14 cellular contexts compared by ENCODE assay signal in the genomic region with DNA sequence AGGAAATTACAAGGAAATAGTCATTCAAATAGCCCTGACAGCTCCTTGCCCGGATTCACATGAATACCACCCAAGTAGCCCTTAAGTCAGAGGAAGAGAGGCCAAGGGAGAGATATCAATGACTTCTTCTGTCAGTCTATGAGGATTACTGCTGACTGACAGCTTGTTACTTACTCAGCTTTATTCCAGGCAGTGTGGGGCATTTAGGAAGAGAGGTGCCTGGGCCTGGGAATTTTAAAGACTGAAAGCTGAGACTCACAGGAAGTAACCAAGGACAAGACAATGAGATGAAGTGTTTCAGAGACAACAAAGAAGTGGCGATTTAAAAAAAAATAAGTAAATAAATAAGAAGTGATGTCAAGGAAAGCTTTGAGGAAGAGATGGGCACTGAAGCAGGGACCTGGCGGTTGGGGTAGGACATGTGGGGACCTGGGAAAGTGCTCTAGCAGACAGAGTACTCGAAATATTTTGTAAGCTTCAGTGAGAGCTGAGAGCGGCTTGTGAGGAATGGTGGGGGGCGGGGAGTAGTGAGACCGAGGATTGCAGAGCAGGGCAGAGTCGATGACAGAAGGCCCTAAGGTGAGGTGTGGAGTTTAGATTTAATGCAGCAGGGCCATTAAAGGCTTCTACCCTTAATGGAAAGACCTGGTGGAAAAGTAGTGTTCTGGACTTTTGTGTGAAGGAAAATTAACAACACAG. TPM values are rescaled to one million over a fixed set of nuclear protein-coding genes. Genes with fewer than 3 reads are reported as not detected.
DNase-seq lines count a peak whose midpoint lies in the region; FAIRE-seq and TF ChIP-seq lines count a peak whose summit lies in the region.
"Had no signal": no experiment of that assay in that cellular context is flagged by ENCODE, and none has a peak within 500 bp of the region (broad histone marks: within the 10 kb centered on the region; RNA-seq: fewer than 3 reads in every experiment).

No MANE protein-coding gene starts in this region.

- H3K23me2 ChIP-seq in H9 (ENCODE audit: insufficient read length, low read depth, low read length, poor library complexity, severe bottlenecking): no peaks in the 10 kb centered on the region

- no peak overlapping the region for H2BK20ac ChIP-seq in H9 (ENCODE audit: low read depth, low read length, poor library complexity, severe bottlenecking)

- dilution Hi-C loops in endothelial cell of umbilical vein (cut with MboI; ENCODE audit: extremely low pct_ligation_motif_present, low sequenced_read_pairs): loop anchor here (25.0 kb wide), 1 partner anchor 171 kb away; a partner anchor contains a TSS

- no TSS peak for BruUV-seq in endothelial cell of umbilical vein (replicated peaks; lab: Mats Ljungman, UMichigan)

- peak overlapping the region; percentile 53 for H2BK12ac ChIP-seq in H9 (ENCODE audit: insufficient read length, low read depth, low read length)

- no peaks in the 10 kb centered on the region for H3K36me3 ChIP-seq in endothelial cell of umbilical vein (ENCODE audit: control insufficient read depth in 2 of 2, extremely low read depth in 1 of 2, insufficient read depth in 2 of 2, low read length in 2 of 2)

- no peak overlapping the region for H4K91ac ChIP-seq in H9 (ENCODE audit: insufficient read length, low read depth, low read length)

- H3K79me2 ChIP-seq in H9 (ENCODE audit: insufficient read depth, low read length): no peaks in the 10 kb centered on the region
- H3K79me2 ChIP-seq in endothelial cell of umbilical vein (ENCODE audit: control insufficient read depth, insufficient read depth, low read length): peaks cover 11% of the 10 kb centered on the region

- no peaks in the 10 kb centered on the region for H3K79me1 ChIP-seq in H9 (ENCODE audit: insufficient read depth, low read depth, low read length, poor library complexity, severe bottlenecking)

- H3K4me1 ChIP-seq in H9 (ENCODE audit: insufficient read depth, low read length): peaks cover 24% of the 10 kb centered on the region
- H3K4me1 ChIP-seq in endothelial cell of umbilical vein (ENCODE audit: control insufficient read depth, extremely low read depth, insufficient read depth, low read length): peaks cover under 1% of the 10 kb centered on the region

- intact Hi-C loops in endothelial cell of umbilical vein (cut with micrococcal nuclease): no loop called here

- no peaks in the 10 kb centered on the region for H3K27me3 ChIP-seq in H9 (ENCODE audit: insufficient read depth, low read length)
- no peaks in the 10 kb centered on the region for H3K27me3 ChIP-seq in endothelial cell of umbilical vein (ENCODE audit: control insufficient read depth in 2 of 2, insufficient read depth in 2 of 2, low read length in 2 of 2)
- H3K27me3 ChIP-seq: dorsolateral prefrontal cortex had no signal

- peaks cover 38% of the 10 kb centered on the region in 2 experiments for H3K4me1 Mint-ChIP-seq in H9
- peaks cover 11% of the 10 kb centered on the region for H3K4me1 Mint-ChIP-seq in nephron progenitor cell
- H3K4me1 Mint-ChIP-seq in T-helper 2 cell treated with Interferon-gamma antibody and Interleukin-4, amounts not matched to agents 5 μg/mL and 100 μg/mL, for 36 hours (ENCODE audit: low read depth): peaks cover 9% of the 10 kb centered on the region

- H2BK120ac ChIP-seq in H9 (ENCODE audit: low read depth, low read length, poor library complexity, severe bottlenecking): peak overlapping the region; percentile 94

- DNase-seq in H9 (peak; percentile 68), NOMO-1 (lab: John Stamatoyannopoulos, UW; ENCODE audit: unreplicated experiment in 2 of 2) (peak; percentile 41 to 63), endothelial cell of umbilical vein (ENCODE audit: low read depth, low spot score) (no peak), nephron progenitor cell (peak; percentile 45), CD1c-positive myeloid dendritic cell (ENCODE audit: extremely low spot score) (no peak), NCI-H1694 (lab: John Stamatoyannopoulos, UW) (no peak)
- no peak for DNase-seq in T-helper 2 cell treated with Interferon-gamma antibody and Interleukin-4, amounts not matched to agents 5 μg/mL and 100 μg/mL, for 36 hours (ENCODE audit: low spot score)
- no peak for DNase-seq in activated T-cell treated with anti-CD3 and anti-CD28 coated beads, Interleukin-2, amount 50 U/mL, for 1 hour
- DNase-seq: activated naive CD8-positive, alpha-beta T cell treated with anti-CD3 and anti-CD28 coated beads, Interleukin-2, amount 50 U/mL, for 24 hours; dorsolateral prefrontal cortex; GDM1; NCI-H146 had no signal

- no peaks in the 10 kb centered on the region for H3K9me1 ChIP-seq in endothelial cell of umbilical vein (replicated peaks; ENCODE audit: control insufficient read depth, extremely low read depth, insufficient read depth, low read length)

- peak overlapping the region; percentile 81; the same call in 1 of the 2 replicates for H3K14ac ChIP-seq in H9 (ENCODE audit: insufficient read depth, low read length)

- H2AFZ ChIP-seq in H9 (ENCODE audit: low read length) (no peak overlapping the region), endothelial cell of umbilical vein (ENCODE audit: low read depth, low read length) (no peak overlapping the region)

- TF ChIP-seq CTCF in H9 (conservative IDR thresholded peaks at IDR 0.05) (no peak), endothelial cell of umbilical vein (IDR thresholded peaks at IDR 0.05; ENCODE audit: extremely low read depth in 1 of 2, insufficient read depth in 1 of 2, low read depth in 1 of 2, low read length in 2 of 2) (no peak), nephron progenitor cell (IDR thresholded peaks at IDR 0.05) (no peak)

- H2BK15ac ChIP-seq in H9 (ENCODE audit: low read depth, low read length): no peak overlapping the region

- peak overlapping the region; percentile 92 for H3T11ph ChIP-seq in H9 (ENCODE audit: low read length)

- peak; percentile 48 for FAIRE-seq in endothelial cell of umbilical vein (lab: Jason Lieb, UNC)

- CTCF ChIA-PET in endothelial cell of umbilical vein (lab: Charles Lee): interaction anchor here (0.8 to 13.7 kb wide), 9 partner anchors 8 to 282 kb away, joined by 3 to 965 read pairs (median 5); a partner anchor contains a TSS

- H3K27ac Mint-ChIP-seq in H9 (no peak overlapping the region), nephron progenitor cell (no peak overlapping the region)
- no peak overlapping the region for H3K27ac Mint-ChIP-seq in T-helper 2 cell treated with Interferon-gamma antibody and Interleukin-4, amounts not matched to agents 5 μg/mL and 100 μg/mL, for 36 hours
- H3K27ac Mint-ChIP-seq: activated naive CD8-positive, alpha-beta T cell treated with anti-CD3 and anti-CD28 coated beads, Interleukin-2, amount 50 U/mL, for 24 hours; B cell; stimulated activated naive CD8-positive, alpha-beta T cell treated with anti-CD3 and anti-CD28 coated beads, Interleukin-15, Interleukin-2, amounts not matched to agents 100 ng/mL and 50 ng/mL, for 24 hours had no signal

- H2AK5ac ChIP-seq in H9 (ENCODE audit: insufficient read length, low read length): no peak overlapping the region

- peak overlapping the region; percentile 63 for H3K4me2 ChIP-seq in H9 (ENCODE audit: insufficient read depth, insufficient read length, low read length)
- no peak overlapping the region for H3K4me2 ChIP-seq in endothelial cell of umbilical vein (ENCODE audit: insufficient read depth, low read length)

- no peaks in the 10 kb centered on the region for H3K36me3 Mint-ChIP-seq in H9 (ENCODE audit: insufficient read depth in 1 of 3, low read depth in 3 of 3)
- H3K36me3 Mint-ChIP-seq in nephron progenitor cell (ENCODE audit: low read depth): no peaks in the 10 kb centered on the region
- H3K36me3 Mint-ChIP-seq in T-helper 2 cell treated with Interferon-gamma antibody and Interleukin-4, amounts not matched to agents 5 μg/mL and 100 μg/mL, for 36 hours (ENCODE audit: low read depth): no peaks in the 10 kb centered on the region

- peak overlapping the region; percentile 77 for H3K18ac ChIP-seq in H9 (ENCODE audit: insufficient read length, low read depth, low read length)

- H3K9me3 ChIP-seq in H9 (ENCODE audit: control insufficient read depth, low read depth, low read length) (no peaks in the 10 kb centered on the region), endothelial cell of umbilical vein (replicated peaks; ENCODE audit: control insufficient read depth, insufficient read depth, low read length) (no peaks in the 10 kb centered on the region)

- H3K4me3 ChIP-seq in endothelial cell of umbilical vein (replicated peaks in 1 of 3; ENCODE audit: insufficient read depth in 1 of 3, low read depth in 1 of 3, low read length in 3 of 3): no peak overlapping the region
- H3K4me3 ChIP-seq: dorsolateral prefrontal cortex had no signal

- H3K56ac ChIP-seq in H9 (ENCODE audit: insufficient read length, low read depth, low read length): no peak overlapping the region

- H3K9ac ChIP-seq in H9 (ENCODE audit: extremely low read depth, insufficient read length, low read length): peak overlapping the region; percentile 52
- no peak overlapping the region for H3K9ac ChIP-seq in endothelial cell of umbilical vein (replicated peaks; ENCODE audit: extremely low read depth, insufficient read depth, low read length)

- H2BK5ac ChIP-seq in H9 (ENCODE audit: insufficient read length, low read length): peak overlapping the region; percentile 81

- H3K4ac ChIP-seq in H9 (ENCODE audit: low read depth, low read length): no peak overlapping the region

- peak overlapping the region; percentile 47 for H4K5ac ChIP-seq in H9 (ENCODE audit: insufficient read length, low read depth, low read length)

- no peak overlapping the region for H4K8ac ChIP-seq in H9 (replicated peaks; ENCODE audit: insufficient read length, low read depth, low read length)

- WGBS in H9 (ENCODE audit: extremely low coverage, insufficient read length, low lambda C conversion rate): no CpG with 5 or more reads among the region's 8 CpGs

- H4K20me1 ChIP-seq in H9 (ENCODE audit: control insufficient read depth, insufficient read depth, insufficient read length): no peaks in the 10 kb centered on the region
- no peaks in the 10 kb centered on the region for H4K20me1 ChIP-seq in endothelial cell of umbilical vein (replicated peaks; ENCODE audit: control insufficient read depth, extremely low read depth, insufficient read depth, low read length)

- POLR2A ChIA-PET in endothelial cell of umbilical vein (lab: Charles Lee): no interaction called here

- no peaks in the 10 kb centered on the region for H3K9me3 Mint-ChIP-seq in H9
- H3K9me3 Mint-ChIP-seq in nephron progenitor cell: no peaks in the 10 kb centered on the region
- no peaks in the 10 kb centered on the region for H3K9me3 Mint-ChIP-seq in T-helper 2 cell treated with Interferon-gamma antibody and Interleukin-4, amounts not matched to agents 5 μg/mL and 100 μg/mL, for 36 hours
- H3K9me3 Mint-ChIP-seq: activated naive CD8-positive, alpha-beta T cell treated with anti-CD3 and anti-CD28 coated beads, Interleukin-2, amount 50 U/mL, for 24 hours; stimulated activated naive CD8-positive, alpha-beta T cell treated with anti-CD3 and anti-CD28 coated beads, Interleukin-15, Interleukin-2, amounts not matched to agents 100 ng/mL and 50 ng/mL, for 24 hours had no signal

- H3K27ac ChIP-seq in H9 (ENCODE audit: insufficient read length, low read depth, low read length) (peak overlapping the region; percentile 89), endothelial cell of umbilical vein (ENCODE audit: insufficient read depth, low read depth, low read length) (no peak overlapping the region)
- H3K27ac ChIP-seq: dorsolateral prefrontal cortex had no signal

- H3K4me3 Mint-ChIP-seq in H9 (no peak overlapping the region), nephron progenitor cell (no peak overlapping the region)
- no peak overlapping the region for H3K4me3 Mint-ChIP-seq in T-helper 2 cell treated with Interferon-gamma antibody and Interleukin-4, amounts not matched to agents 5 μg/mL and 100 μg/mL, for 36 hours
- H3K4me3 Mint-ChIP-seq: activated naive CD8-positive, alpha-beta T cell treated with anti-CD3 and anti-CD28 coated beads, Interleukin-2, amount 50 U/mL, for 24 hours; B cell; stimulated activated naive CD8-positive, alpha-beta T cell treated with anti-CD3 and anti-CD28 coated beads, Interleukin-15, Interleukin-2, amounts not matched to agents 100 ng/mL and 50 ng/mL, for 24 hours had no signal

- no peak for TF ChIP-seq POLR2A in endothelial cell of umbilical vein (IDR thresholded peaks at IDR 0.05; ENCODE audit: low read depth, low read length)

- no peaks in the 10 kb centered on the region for H3K27me3 Mint-ChIP-seq in H9 (ENCODE audit: low read depth)
- no peaks in the 10 kb centered on the region for H3K27me3 Mint-ChIP-seq in nephron progenitor cell (ENCODE audit: low read depth, poor library complexity)
- H3K27me3 Mint-ChIP-seq in T-helper 2 cell treated with Interferon-gamma antibody and Interleukin-4, amounts not matched to agents 5 μg/mL and 100 μg/mL, for 36 hours (ENCODE audit: low read depth): no peaks in the 10 kb centered on the region
- H3K27me3 Mint-ChIP-seq: activated naive CD8-positive, alpha-beta T cell treated with anti-CD3 and anti-CD28 coated beads, Interleukin-2, amount 50 U/mL, for 24 hours; B cell; stimulated activated naive CD8-positive, alpha-beta T cell treated with anti-CD3 and anti-CD28 coated beads, Interleukin-15, Interleukin-2, amounts not matched to agents 100 ng/mL and 50 ng/mL, for 24 hours had no signal

- H3K23ac ChIP-seq in H9 (ENCODE audit: insufficient read length, low read depth, low read length): no peak overlapping the region

RNA-seq across cellular contexts. Expression of a gene that starts 58.9 kb away (rescaled TPM):
- 6.2 and 8.3 TPM in 2 replicates for total RNA-seq in H9 (2021)
- 27.9 and 35.8 TPM in 2 replicates for total RNA-seq in endothelial cell of umbilical vein
- polyA plus RNA-seq in endothelial cell of umbilical vein: 14.3 TPM in 2 replicates
- 15.9 and 17.4 TPM in 2 replicates for polyA plus RNA-seq in endothelial cell of umbilical vein (2011; cell fraction: cytosol; rRNA removed)
- polyA plus RNA-seq in endothelial cell of umbilical vein (2011; cell fraction: nucleus; rRNA removed): 33.3 and 34.6 TPM in 2 replicates
- polyA plus RNA-seq in endothelial cell of umbilical vein (2012): 13.7 and 14.9 TPM in 2 replicates
- 28.5 and 34.0 TPM in 2 replicates for polyA minus RNA-seq in endothelial cell of umbilical vein
- polyA minus RNA-seq in endothelial cell of umbilical vein (2011; cell fraction: cytosol; rRNA and poly(A)+ RNA removed): 6.5 TPM
- 33.9 and 46.2 TPM in 2 replicates for polyA minus RNA-seq in endothelial cell of umbilical vein (2011; cell fraction: nucleus; rRNA and poly(A)+ RNA removed)

Comparison
In these comparisons a context has a peak if more than half of its experiments do, and no peak if none do; other contexts are left out.
1. DNase-seq: peak in H9 (single experiment), NOMO-1 (2 of 2) and nephron progenitor cell (single experiment); none in endothelial cell of umbilical vein (single experiment), CD1c-positive myeloid dendritic cell (single experiment), T-helper 2 cell treated with Interferon-gamma antibody and Interleukin-4, amounts not matched to agents 5 μg/mL and 100 μg/mL, for 36 hours (single experiment), NCI-H1694 (single experiment) and activated T-cell treated with anti-CD3 and anti-CD28 coated beads, Interleukin-2, amount 50 U/mL, for 1 hour (single experiment).